ENCODE assay signal across 10 cellular contexts in genomic region chr17:63573634-63574033, GRCh38. TPM values are rescaled to one million over a fixed set of nuclear protein-coding genes. Genes with fewer than 3 reads are reported as not detected.
DNase-seq lines count a peak whose midpoint lies in the region; ATAC-seq and TF ChIP-seq lines count a peak whose summit lies in the region.
"Had no signal": no experiment of that assay in that cellular context is flagged by ENCODE, and none has a peak within 500 bp of the region (broad histone marks: within the 10 kb centered on the region; RNA-seq: fewer than 3 reads in every experiment).

No MANE protein-coding gene starts in this region.

- H3K79me2 ChIP-seq in osteoblast (ENCODE audit: insufficient read depth, low read length) = peaks cover 93% of the 10 kb centered on the region

- DNase-seq in D341Med (ENCODE audit: low spot score) (peak; percentile 73), HuH-7 (ENCODE audit: low spot score) (peak; percentile 22), dorsolateral prefrontal cortex (no peak), osteoblast (ENCODE audit: insufficient read length, low spot score, missing footprints) (no peak), mesothelial cell of epicardium (ENCODE audit: low spot score in 2 of 2, unreplicated experiment in 2 of 2) (no peak), SW480 (ENCODE audit: low spot score) (no peak)
- DNase-seq: KBM-7; stimulated activated naive CD4-positive, alpha-beta T cell treated with Interleukin-2 at 50 U/mL for 16 hours had no signal

- no peaks in the 10 kb centered on the region for H3K9me3 Mint-ChIP-seq in mesothelial cell of epicardium

- H3K27me3 ChIP-seq in dorsolateral prefrontal cortex (no peaks in the 10 kb centered on the region), osteoblast (ENCODE audit: insufficient read depth, low read length) (no peaks in the 10 kb centered on the region)

- no peak overlapping the region for H3K4me2 ChIP-seq in osteoblast (ENCODE audit: insufficient read depth, low read length)

- no peak overlapping the region for H3K27ac ChIP-seq in dorsolateral prefrontal cortex
- no peak overlapping the region for H3K27ac ChIP-seq in osteoblast (ENCODE audit: low read depth, low read length)

- no peak overlapping the region for H3K4me3 Mint-ChIP-seq in mesothelial cell of epicardium

- H3K27me3 Mint-ChIP-seq in mesothelial cell of epicardium (ENCODE audit: low read depth) = no peaks in the 10 kb centered on the region

- peak in 30 of 56 donors; percentile 8 to 56 (median 22) for TF ChIP-seq CTCF in dorsolateral prefrontal cortex (IDR thresholded peaks at IDR 0.05 in 54 of 56, conservative IDR thresholded peaks at IDR 0.05 in 2 of 56; ENCODE audit: low read depth in 1 of 56, partially characterized antibody in 56 of 56)
- TF ChIP-seq CTCF in osteoblast (IDR thresholded peaks at IDR 0.05; ENCODE audit: extremely low read depth, low read depth, low read length) = peak; percentile 40
- TF ChIP-seq CTCF in mesothelial cell of epicardium (IDR thresholded peaks at IDR 0.05; ENCODE audit: unreplicated experiment) = no peak

- H3K4me1 Mint-ChIP-seq in mesothelial cell of epicardium = peaks cover 2% of the 10 kb centered on the region

- H4K20me1 ChIP-seq in osteoblast (ENCODE audit: insufficient read depth, low read length) = peaks cover 67% of the 10 kb centered on the region

- peaks cover 2% of the 10 kb centered on the region for H3K36me3 Mint-ChIP-seq in mesothelial cell of epicardium

- no peaks in the 10 kb centered on the region for H3K9me3 ChIP-seq in osteoblast (ENCODE audit: low read depth, low read length)

- intact Hi-C loops in dorsolateral prefrontal cortex (cut with DNase I) = no loop called here

- no peak for ATAC-seq in HG03280 (IDR thresholded peaks at IDR 0.05; ENCODE audit: unreplicated experiment)

- no peak overlapping the region for H3K27ac Mint-ChIP-seq in mesothelial cell of epicardium

- no peak overlapping the region for H3K4me3 ChIP-seq in dorsolateral prefrontal cortex
- H3K4me3 ChIP-seq in osteoblast (ENCODE audit: insufficient read depth, low read length) = no peak overlapping the region

- H2AFZ ChIP-seq in osteoblast (ENCODE audit: low read length) = no peak overlapping the region

- no peaks in the 10 kb centered on the region for H3K36me3 ChIP-seq in osteoblast (ENCODE audit: insufficient read depth, low read length)

- peaks cover 9% of the 10 kb centered on the region for H3K4me1 ChIP-seq in osteoblast (ENCODE audit: insufficient read depth, low read length)

RNA-seq across cellular contexts. Expression of gene DCAF7, which starts 23.4 kb away (rescaled TPM):
- 10 to 100 TPM; 51.7 to 77.3 (median 64.0) TPM for total RNA-seq in dorsolateral prefrontal cortex
- total RNA-seq in osteoblast = 23.3 and 24.6 TPM in 2 replicates
- total RNA-seq in mesothelial cell of epicardium = 144 to 155 TPM (median 149 TPM) in 3 replicates

RNA-seq across cellular contexts. Expression of gene TACO1, which starts 27.1 kb away (rescaled TPM):
- total RNA-seq in dorsolateral prefrontal cortex = 10 to 100 TPM; 11.2 to 27.0 (median 20.5) TPM
- 19.7 and 21.0 TPM in 2 replicates for total RNA-seq in osteoblast
- 14.2 to 18.9 TPM (median 16.2 TPM) in 3 replicates for total RNA-seq in mesothelial cell of epicardium

RNA-seq across cellular contexts. Expression of gene MAP3K3, which starts 48.6 kb away (rescaled TPM):
- total RNA-seq in dorsolateral prefrontal cortex = 10 to 100 TPM; 24.2 to 55.3 (median 37.6) TPM
- total RNA-seq in osteoblast = 51.0 and 53.0 TPM in 2 replicates
- total RNA-seq in mesothelial cell of epicardium = 23.1 to 24.0 TPM (median 23.4 TPM) in 3 replicates

RNA-seq across cellular contexts. Expression of gene KCNH6, which starts 50.5 kb away (rescaled TPM):
- total RNA-seq in dorsolateral prefrontal cortex = 1 to 10 TPM in 51 of 120 experiments, under 1 TPM in 69; 0.28 to 1.8 (median 0.97) TPM
- not detected in 2 replicates for total RNA-seq in osteoblast
- total RNA-seq in mesothelial cell of epicardium = 0.16 TPM in 1 of 3 replicates, not detected in the others
- total RNA-seq: activated CD8-positive, alpha-beta memory T cell treated with anti-CD3 and anti-CD28 coated beads for 36 hours had no signal

Comparison
In these comparisons a context has a peak if more than half of its experiments do, and no peak if none do; other contexts are left out.
1. DNase-seq: peak in D341Med (single experiment) and HuH-7 (single experiment); none in dorsolateral prefrontal cortex (0 of 10), osteoblast (single experiment), mesothelial cell of epicardium (0 of 2) and SW480 (single experiment).